In genomic region chr4:154961263-154961662, GRCh38 we compare ENCODE assay signal across 11 cellular contexts.
DNase-seq lines count a peak whose midpoint lies in the region; ATAC-seq, FAIRE-seq and TF ChIP-seq lines count a peak whose summit lies in the region.
"Had no signal": no experiment of that assay in that cellular context is flagged by ENCODE, and none has a peak within 500 bp of the region (broad histone marks: within the 10 kb centered on the region; RNA-seq: fewer than 3 reads in every experiment).

No MANE protein-coding gene starts in this region.

- intact Hi-C loops in pancreas (cut with DNase I) = no loop called here

- H3K27me3 ChIP-seq in pancreas = no peaks in the 10 kb centered on the region

- DNase-seq in GM13976 (ENCODE audit: low spot score) (peak; percentile 31), pancreas (no peak), GM19240 (ENCODE audit: insufficient read length, low spot score) (no peak), NOMO-1 treated with DMSO at 0.1 percent for 48 hours (lab: John Stamatoyannopoulos, UW; ENCODE audit: unreplicated experiment) (no peak)
- DNase-seq: mesenchymal stem cell, NCI-H1105 treated with DMSO at 0.1 percent for 48 hours had no signal

- no peaks in the 10 kb centered on the region for H3K36me3 ChIP-seq in pancreas

- 6 to 11% methylated on average over 1 of the region's 1 CpG for WGBS in pancreas, 2 donors

- in situ Hi-C loops in GM13976 (cut with MboI; ENCODE audit: low sequenced_read_pairs, unreplicated experiment) = no loop called here

- H3K27ac ChIP-seq in pancreas = no peak overlapping the region

- no peak for TF ChIP-seq CTCF in GM13976 (IDR thresholded peaks at IDR 0.05; ENCODE audit: borderline replicate concordance, control extremely low read depth, extremely low read depth, insufficient read depth, missing control alignments)
- TF ChIP-seq CTCF in pancreas (IDR thresholded peaks at IDR 0.05) = no peak

- no peaks in the 10 kb centered on the region for H3K4me1 ChIP-seq in pancreas

- ATAC-seq in GM19438 (IDR thresholded peaks at IDR 0.05; ENCODE audit: low read depth, unreplicated experiment) (peak; percentile 71), HG02870 (IDR thresholded peaks at IDR 0.05; ENCODE audit: unreplicated experiment) (peak; percentile 99), HG03565 (IDR thresholded peaks at IDR 0.05; ENCODE audit: unreplicated experiment) (peak; percentile 97), pancreas (no peak), esophagus mucosa (no peak)

- no peaks in the 10 kb centered on the region for H3K9me3 ChIP-seq in pancreas

- FAIRE-seq in pancreas (lab: Jason Lieb, UNC) = no peak
- FAIRE-seq: colon had no signal

- no peak overlapping the region for H3K4me3 ChIP-seq in pancreas

Comparison
In these comparisons a context has a peak if more than half of its experiments do, and no peak if none do; other contexts are left out.
1. ATAC-seq: peak in GM19438 (single experiment), HG02870 (single experiment) and HG03565 (single experiment); none in pancreas (0 of 4) and esophagus mucosa (single experiment).